In the genomic region with DNA sequence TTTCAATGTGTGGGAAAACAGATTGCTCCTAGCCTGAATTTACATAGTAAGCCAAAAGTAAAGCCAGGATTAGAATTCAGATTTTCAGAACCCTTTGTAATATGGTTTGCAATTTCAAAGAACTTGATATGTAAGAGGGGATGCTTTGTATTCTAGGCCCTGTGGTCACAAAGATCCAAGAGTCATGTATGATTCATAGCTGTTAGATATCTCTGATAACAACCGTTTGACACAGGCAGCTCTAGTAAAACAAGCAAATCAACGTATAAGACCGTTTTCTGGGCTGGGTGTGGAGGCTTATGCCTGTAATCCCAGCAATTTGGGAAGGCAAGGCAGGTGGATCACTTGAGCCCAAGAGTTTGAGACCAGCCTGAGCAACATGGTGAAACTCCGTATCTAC, we compare ENCODE assay signal across 23 cellular contexts.
DNase-seq lines count a peak whose midpoint lies in the region; ATAC-seq, FAIRE-seq and TF ChIP-seq lines count a peak whose summit lies in the region.
"Had no signal": no experiment of that assay in that cellular context is flagged by ENCODE, and none has a peak within 500 bp of the region (broad histone marks: within the 10 kb centered on the region; RNA-seq: fewer than 3 reads in every experiment).

No MANE protein-coding gene starts in this region.

- H3K27ac Mint-ChIP-seq in astrocyte (ENCODE audit: unreplicated experiment): no peak overlapping the region
- H3K27ac Mint-ChIP-seq: endodermal cell, IgD-negative memory B cell, T-helper 17 cell had no signal

- peaks cover 5% of the 10 kb centered on the region for H3K36me3 Mint-ChIP-seq in astrocyte (ENCODE audit: low read depth, unreplicated experiment)

- H3K9me3 Mint-ChIP-seq in astrocyte (ENCODE audit: unreplicated experiment): no peaks in the 10 kb centered on the region
- H3K9me3 Mint-ChIP-seq: endodermal cell, IgD-negative memory B cell, nephron had no signal

- H3K4me1 ChIP-seq in astrocyte (ENCODE audit: insufficient read depth, low read length): peaks cover 11% of the 10 kb centered on the region
- peaks cover 6% of the 10 kb centered on the region for H3K4me1 ChIP-seq in mucosa of descending colon (ENCODE audit: low read depth)
- peaks cover 10% of the 10 kb centered on the region for H3K4me1 ChIP-seq in hepatocyte (ENCODE audit: insufficient read depth)
- H3K4me1 ChIP-seq: BE2C, colonic mucosa had no signal

- intact Hi-C loops in mucosa of descending colon (cut with DNase I, micrococcal nuclease): no loop called here

- H3K9ac ChIP-seq in astrocyte (ENCODE audit: low read length): no peak overlapping the region

- no peaks in the 10 kb centered on the region for H3K27me3 Mint-ChIP-seq in astrocyte (ENCODE audit: low read depth, unreplicated experiment)
- H3K27me3 Mint-ChIP-seq: IgD-negative memory B cell, T-helper 17 cell had no signal

- no peaks in the 10 kb centered on the region for H3K9me2 ChIP-seq in hepatocyte (replicated peaks; ENCODE audit: insufficient read depth)

- no peak for FAIRE-seq in astrocyte (lab: Jason Lieb, UNC)
- FAIRE-seq: G401.6 had no signal

- H3K4me2 ChIP-seq in astrocyte (ENCODE audit: low read length): peak overlapping the region; percentile 10
- no peak overlapping the region for H3K4me2 ChIP-seq in hepatocyte

- H3K79me2 ChIP-seq in astrocyte (ENCODE audit: insufficient read depth, low read length) (no peaks in the 10 kb centered on the region), hepatocyte (no peaks in the 10 kb centered on the region)

- H3K4me3 Mint-ChIP-seq in astrocyte (ENCODE audit: unreplicated experiment): no peak overlapping the region
- H3K4me3 Mint-ChIP-seq: endodermal cell, IgD-negative memory B cell, nephron, T-helper 17 cell had no signal

- H2AFZ ChIP-seq in astrocyte (ENCODE audit: low read depth, low read length) (no peak overlapping the region), hepatocyte (no peak overlapping the region)

- H3K4me1 Mint-ChIP-seq in astrocyte (ENCODE audit: low read depth, unreplicated experiment): no peaks in the 10 kb centered on the region
- H3K4me1 Mint-ChIP-seq: nephron, T-helper 17 cell had no signal

- H3K4me3 ChIP-seq in astrocyte (ENCODE audit: insufficient read depth, low read depth, low read length) (no peak overlapping the region), mucosa of descending colon (no peak overlapping the region), hepatocyte (no peak overlapping the region)
- H3K4me3 ChIP-seq: colonic mucosa, tibial artery had no signal

- 47% methylated on average over 4 of the region's 4 CpGs for WGBS in hepatocyte (ENCODE audit: low lambda C conversion rate, missing lambda C conversion rate)

- H4K20me1 ChIP-seq in astrocyte (ENCODE audit: insufficient read depth, low read length) (no peaks in the 10 kb centered on the region), hepatocyte (ENCODE audit: insufficient read depth, poor library complexity, severe bottlenecking) (no peaks in the 10 kb centered on the region)

- TF ChIP-seq CTCF in astrocyte (IDR thresholded peaks at IDR 0.05; ENCODE audit: insufficient read depth, low read depth, low read length) (no peak), mucosa of descending colon (IDR thresholded peaks at IDR 0.05) (no peak), hepatocyte (IDR thresholded peaks at IDR 0.05; ENCODE audit: poor library complexity) (no peak)

- peak; percentile 60 for ATAC-seq in mucosa of descending colon
- ATAC-seq: stimulated activated naive CD8-positive, alpha-beta T cell treated with anti-CD3 and anti-CD28 coated beads, Interleukin-15, Interleukin-2, amounts not matched to agents 100 U/mL and 50 U/mL, for 24 hours; T-helper 17 cell had no signal

- peak; percentile 82 for DNase-seq in ELR (ENCODE audit: low read depth)
- peak; percentile 18 for DNase-seq in LoVo (ENCODE audit: low spot score)
- DNase-seq in astrocyte (ENCODE audit: low read depth): peak; percentile 41
- no peak for DNase-seq in mucosa of descending colon
- no peak for DNase-seq in activated naive CD4-positive, alpha-beta T cell (lab: John Stamatoyannopoulos, UW)
- no peak for DNase-seq in hepatocyte (ENCODE audit: low spot score)
- DNase-seq in NCI-H2029 (lab: John Stamatoyannopoulos, UW): no peak
- DNase-seq: activated CD4-positive, CD25-positive, alpha-beta regulatory T cell; activated CD8-positive, alpha-beta memory T cell treated with anti-CD3 and anti-CD28 coated beads for 24 hours; activated naive CD4-positive, alpha-beta T cell treated with anti-CD3 and anti-CD28 coated beads, Interleukin-2, amount 50 U/mL, for 16 hours; activated T-cell treated with anti-CD3 and anti-CD28 coated beads, Interleukin-2, amount 50 U/mL, for 48 hours; BE2C; endodermal cell; NCI-H510A; posterior cingulate gyrus; SIG-M5; stimulated activated naive CD8-positive, alpha-beta T cell treated with anti-CD3 and anti-CD28 coated beads, Interleukin-15, Interleukin-2, amounts not matched to agents 100 U/mL and 50 U/mL, for 24 hours; T-helper 17 cell had no signal

- H3K27me3 ChIP-seq in astrocyte (ENCODE audit: insufficient read depth, low read length): no peaks in the 10 kb centered on the region
- H3K27me3 ChIP-seq in hepatocyte: no peaks in the 10 kb centered on the region
- H3K27me3 ChIP-seq: BE2C, colonic mucosa, tibial artery had no signal

- no peak overlapping the region for H3K27ac ChIP-seq in astrocyte (ENCODE audit: low read depth, low read length)
- H3K27ac ChIP-seq in hepatocyte: no peak overlapping the region
- H3K27ac ChIP-seq: colonic mucosa, tibial artery had no signal

- H3K36me3 ChIP-seq in astrocyte (ENCODE audit: insufficient read depth, low read length): peaks cover 11% of the 10 kb centered on the region
- H3K36me3 ChIP-seq in mucosa of descending colon (ENCODE audit: low read depth): no peaks in the 10 kb centered on the region
- no peaks in the 10 kb centered on the region for H3K36me3 ChIP-seq in hepatocyte (replicated peaks; ENCODE audit: insufficient read depth, low read depth)
- H3K36me3 ChIP-seq: colonic mucosa had no signal

- H3K9me3 ChIP-seq in astrocyte (ENCODE audit: insufficient read depth, low read depth, low read length) (no peaks in the 10 kb centered on the region), mucosa of descending colon (no peaks in the 10 kb centered on the region), hepatocyte (ENCODE audit: low read depth) (no peaks in the 10 kb centered on the region)
- H3K9me3 ChIP-seq: BE2C, colonic mucosa, tibial artery had no signal

Comparison
In these comparisons a context has a peak if more than half of its experiments do, and no peak if none do; other contexts are left out.
1. DNase-seq: peak in ELR (single experiment), LoVo (single experiment) and astrocyte (single experiment); none in mucosa of descending colon (0 of 3), activated naive CD4-positive, alpha-beta T cell (0 of 4), hepatocyte (single experiment) and NCI-H2029 (single experiment).